ENCODE assay signal across 1 cellular context in the genomic region with DNA sequence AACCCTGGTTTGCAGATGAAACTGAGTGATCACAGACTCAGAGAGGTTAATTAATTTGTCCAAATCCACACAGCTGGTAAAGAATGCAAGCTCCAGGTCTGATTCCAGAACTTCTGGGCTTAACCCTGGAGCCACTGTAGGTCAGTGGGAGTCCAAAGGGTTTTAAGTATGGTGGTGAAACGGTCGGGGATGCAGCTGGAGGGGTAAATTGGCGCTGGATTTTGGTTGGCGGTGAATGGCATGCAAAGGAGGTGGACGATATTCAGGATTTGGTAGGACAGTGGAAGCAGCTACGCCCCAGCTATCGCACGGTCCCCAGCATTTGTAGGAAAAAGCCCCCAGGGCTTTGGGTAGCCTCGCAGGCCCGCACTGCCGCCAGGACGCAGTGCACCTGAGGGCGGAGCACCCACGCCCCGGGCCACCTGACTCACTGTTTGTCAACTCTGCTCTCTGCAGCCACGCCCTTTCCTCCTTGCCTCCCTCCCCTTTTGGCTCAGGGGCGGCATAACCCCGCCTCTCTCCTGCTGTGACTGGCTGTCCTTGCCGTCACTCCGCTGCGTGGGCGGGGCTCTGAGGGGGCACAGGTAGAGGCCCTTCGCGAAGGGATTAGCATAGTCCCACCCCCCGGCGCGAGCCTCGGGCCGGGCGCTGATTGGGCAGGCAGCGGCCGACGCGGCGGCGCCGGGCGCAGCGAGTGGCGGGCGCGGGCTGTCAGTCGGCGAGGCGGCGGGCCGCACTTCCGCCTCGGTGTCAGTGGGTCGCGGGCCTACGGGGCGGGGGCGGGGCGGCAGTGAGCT.
A peak's percentile ranks its signal among the peaks of the same experiment; 100 is the strongest.
TF ChIP-seq lines count a peak whose summit lies in the region.

A gene (plus strand): TSS at position 750 of the 797 bp plus-strand sequence. CDS start 17,664 bp downstream, outside the sequence.

TF ChIP-seq in HepG2, 621 proteins besides CTCF, POLR2A, EP300 and RAD21 (continued from another document and continues in another):
- TF ChIP-seq ZNF644 (CRISPR knock-in tag; IDR thresholded peaks at IDR 0.05; ENCODE audit: low read depth): no peak
- peak; percentile 61 for TF ChIP-seq MEIS1 (CRISPR knock-in tag; IDR thresholded peaks at IDR 0.05; ENCODE audit: borderline replicate concordance)
- 0 out of 2 replicates have a peak, but pooled peaks have one; percentile 65 for TF ChIP-seq IRX3 (CRISPR knock-in tag; IDR thresholded peaks at IDR 0.05; ENCODE audit: borderline replicate concordance, low read depth)
- no peak; the same call in 1 of the 2 replicates for TF ChIP-seq ZNF567 (CRISPR knock-in tag; IDR thresholded peaks at IDR 0.05; ENCODE audit: borderline replicate concordance)
- peak; percentile 98 for TF ChIP-seq SAP130 (CRISPR knock-in tag; IDR thresholded peaks at IDR 0.05; ENCODE audit: low read depth)
- peak; percentile 65 for TF ChIP-seq RAD51 (IDR thresholded peaks at IDR 0.05; ENCODE audit: borderline replicate concordance)
- peak; percentile 77; the same call in 1 of the 2 replicates for TF ChIP-seq CBFB (CRISPR knock-in tag; IDR thresholded peaks at IDR 0.05)
- 0 out of 2 replicates have a peak, but pooled peaks have one; percentile 43 for TF ChIP-seq RFXAP (CRISPR knock-in tag; IDR thresholded peaks at IDR 0.05; ENCODE audit: borderline replicate concordance)
- peak; percentile 94 for TF ChIP-seq ZEB1 (IDR thresholded peaks at IDR 0.05; ENCODE audit: insufficient replicate concordance, low read depth)
- TF ChIP-seq, protein P1, sequence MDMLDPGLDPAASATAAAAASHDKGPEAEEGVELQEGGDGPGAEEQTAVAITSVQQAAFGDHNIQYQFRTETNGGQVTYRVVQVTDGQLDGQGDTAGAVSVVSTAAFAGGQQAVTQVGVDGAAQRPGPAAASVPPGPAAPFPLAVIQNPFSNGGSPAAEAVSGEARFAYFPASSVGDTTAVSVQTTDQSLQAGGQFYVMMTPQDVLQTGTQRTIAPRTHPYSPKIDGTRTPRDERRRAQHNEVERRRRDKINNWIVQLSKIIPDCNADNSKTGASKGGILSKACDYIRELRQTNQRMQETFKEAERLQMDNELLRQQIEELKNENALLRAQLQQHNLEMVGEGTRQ (IDR thresholded peaks at IDR 0.05; ENCODE audit: low read depth, low read length): peak; percentile 89
- TF ChIP-seq, protein P1 (CRISPR knock-in tag; IDR thresholded peaks at IDR 0.05; ENCODE audit: borderline replicate concordance): peak; percentile 84
- TF ChIP-seq KDM6A (CRISPR knock-in tag; IDR thresholded peaks at IDR 0.05; ENCODE audit: low read depth): no peak
- TF ChIP-seq, protein P2, sequence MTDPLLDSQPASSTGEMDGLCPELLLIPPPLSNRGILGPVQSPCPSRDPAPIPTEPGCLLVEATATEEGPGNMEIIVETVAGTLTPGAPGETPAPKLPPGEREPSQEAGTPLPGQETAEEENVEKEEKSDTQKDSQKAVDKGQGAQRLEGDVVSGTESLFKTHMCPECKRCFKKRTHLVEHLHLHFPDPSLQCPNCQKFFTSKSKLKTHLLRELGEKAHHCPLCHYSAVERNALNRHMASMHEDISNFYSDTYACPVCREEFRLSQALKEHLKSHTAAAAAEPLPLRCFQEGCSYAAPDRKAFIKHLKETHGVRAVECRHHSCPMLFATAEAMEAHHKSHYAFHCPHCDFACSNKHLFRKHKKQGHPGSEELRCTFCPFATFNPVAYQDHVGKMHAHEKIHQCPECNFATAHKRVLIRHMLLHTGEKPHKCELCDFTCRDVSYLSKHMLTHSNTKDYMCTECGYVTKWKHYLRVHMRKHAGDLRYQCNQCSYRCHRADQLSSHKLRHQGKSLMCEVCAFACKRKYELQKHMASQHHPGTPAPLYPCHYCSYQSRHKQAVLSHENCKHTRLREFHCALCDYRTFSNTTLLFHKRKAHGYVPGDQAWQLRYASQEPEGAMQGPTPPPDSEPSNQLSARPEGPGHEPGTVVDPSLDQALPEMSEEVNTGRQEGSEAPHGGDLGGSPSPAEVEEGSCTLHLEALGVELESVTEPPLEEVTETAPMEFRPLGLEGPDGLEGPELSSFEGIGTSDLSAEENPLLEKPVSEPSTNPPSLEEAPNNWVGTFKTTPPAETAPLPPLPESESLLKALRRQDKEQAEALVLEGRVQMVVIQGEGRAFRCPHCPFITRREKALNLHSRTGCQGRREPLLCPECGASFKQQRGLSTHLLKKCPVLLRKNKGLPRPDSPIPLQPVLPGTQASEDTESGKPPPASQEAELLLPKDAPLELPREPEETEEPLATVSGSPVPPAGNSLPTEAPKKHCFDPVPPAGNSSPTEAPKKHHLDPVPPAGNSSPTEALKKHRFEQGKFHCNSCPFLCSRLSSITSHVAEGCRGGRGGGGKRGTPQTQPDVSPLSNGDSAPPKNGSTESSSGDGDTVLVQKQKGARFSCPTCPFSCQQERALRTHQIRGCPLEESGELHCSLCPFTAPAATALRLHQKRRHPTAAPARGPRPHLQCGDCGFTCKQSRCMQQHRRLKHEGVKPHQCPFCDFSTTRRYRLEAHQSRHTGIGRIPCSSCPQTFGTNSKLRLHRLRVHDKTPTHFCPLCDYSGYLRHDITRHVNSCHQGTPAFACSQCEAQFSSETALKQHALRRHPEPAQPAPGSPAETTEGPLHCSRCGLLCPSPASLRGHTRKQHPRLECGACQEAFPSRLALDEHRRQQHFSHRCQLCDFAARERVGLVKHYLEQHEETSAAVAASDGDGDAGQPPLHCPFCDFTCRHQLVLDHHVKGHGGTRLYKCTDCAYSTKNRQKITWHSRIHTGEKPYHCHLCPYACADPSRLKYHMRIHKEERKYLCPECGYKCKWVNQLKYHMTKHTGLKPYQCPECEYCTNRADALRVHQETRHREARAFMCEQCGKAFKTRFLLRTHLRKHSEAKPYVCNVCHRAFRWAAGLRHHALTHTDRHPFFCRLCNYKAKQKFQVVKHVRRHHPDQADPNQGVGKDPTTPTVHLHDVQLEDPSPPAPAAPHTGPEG (CRISPR knock-in tag; IDR thresholded peaks at IDR 0.05): no peak
- peak; percentile 20; the same call in 1 of the 2 replicates for TF ChIP-seq MEIS2 (CRISPR knock-in tag; IDR thresholded peaks at IDR 0.05)
- TF ChIP-seq ZNF777 (CRISPR knock-in tag; IDR thresholded peaks at IDR 0.05): peak; percentile 15; the same call in 1 of the 2 replicates
- TF ChIP-seq ZNF230 (CRISPR knock-in tag; IDR thresholded peaks at IDR 0.05): 0 out of 2 replicates have a peak, but pooled peaks have one; percentile 37
- TF ChIP-seq ZNF383 (CRISPR knock-in tag; IDR thresholded peaks at IDR 0.05; ENCODE audit: borderline replicate concordance): no peak
- TF ChIP-seq, protein P3, sequence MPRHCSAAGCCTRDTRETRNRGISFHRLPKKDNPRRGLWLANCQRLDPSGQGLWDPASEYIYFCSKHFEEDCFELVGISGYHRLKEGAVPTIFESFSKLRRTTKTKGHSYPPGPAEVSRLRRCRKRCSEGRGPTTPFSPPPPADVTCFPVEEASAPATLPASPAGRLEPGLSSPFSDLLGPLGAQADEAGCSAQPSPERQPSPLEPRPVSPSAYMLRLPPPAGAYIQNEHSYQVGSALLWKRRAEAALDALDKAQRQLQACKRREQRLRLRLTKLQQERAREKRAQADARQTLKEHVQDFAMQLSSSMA (CRISPR knock-in tag; IDR thresholded peaks at IDR 0.05): peak; percentile 30; the same call in 1 of the 2 replicates
- no peak for TF ChIP-seq SNAI1 (CRISPR knock-in tag; IDR thresholded peaks at IDR 0.05; ENCODE audit: borderline replicate concordance)
- TF ChIP-seq ZNF672 (CRISPR knock-in tag; IDR thresholded peaks at IDR 0.05): no peak
- no peak for TF ChIP-seq ZNF264 (CRISPR knock-in tag; IDR thresholded peaks at IDR 0.05)
- no peak for TF ChIP-seq ZBTB21 (CRISPR knock-in tag; IDR thresholded peaks at IDR 0.05)
- peak; percentile 93 for TF ChIP-seq HDAC1 (CRISPR knock-in tag; IDR thresholded peaks at IDR 0.05)
- TF ChIP-seq, protein P4, sequence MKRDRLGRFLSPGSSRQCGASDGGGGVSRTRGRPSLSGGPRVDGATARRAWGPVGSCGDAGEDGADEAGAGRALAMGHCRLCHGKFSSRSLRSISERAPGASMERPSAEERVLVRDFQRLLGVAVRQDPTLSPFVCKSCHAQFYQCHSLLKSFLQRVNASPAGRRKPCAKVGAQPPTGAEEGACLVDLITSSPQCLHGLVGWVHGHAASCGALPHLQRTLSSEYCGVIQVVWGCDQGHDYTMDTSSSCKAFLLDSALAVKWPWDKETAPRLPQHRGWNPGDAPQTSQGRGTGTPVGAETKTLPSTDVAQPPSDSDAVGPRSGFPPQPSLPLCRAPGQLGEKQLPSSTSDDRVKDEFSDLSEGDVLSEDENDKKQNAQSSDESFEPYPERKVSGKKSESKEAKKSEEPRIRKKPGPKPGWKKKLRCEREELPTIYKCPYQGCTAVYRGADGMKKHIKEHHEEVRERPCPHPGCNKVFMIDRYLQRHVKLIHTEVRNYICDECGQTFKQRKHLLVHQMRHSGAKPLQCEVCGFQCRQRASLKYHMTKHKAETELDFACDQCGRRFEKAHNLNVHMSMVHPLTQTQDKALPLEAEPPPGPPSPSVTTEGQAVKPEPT (CRISPR knock-in tag; IDR thresholded peaks at IDR 0.05; ENCODE audit: low read depth): peak; percentile 76; the same call in 1 of the 2 replicates
- TF ChIP-seq GABPB1 (CRISPR knock-in tag; IDR thresholded peaks at IDR 0.05): peak; percentile 90
- TF ChIP-seq PTBP1 (IDR thresholded peaks at IDR 0.05; ENCODE audit: low read depth, low read length, poor library complexity, severe bottlenecking): peak; percentile 28
- TF ChIP-seq ZMYM3 (CRISPR knock-in tag; IDR thresholded peaks at IDR 0.05): peak; percentile 88
- no peak for TF ChIP-seq IKZF4 (CRISPR knock-in tag; IDR thresholded peaks at IDR 0.05; ENCODE audit: borderline replicate concordance, low read depth, not compliant biosample characterization)
- TF ChIP-seq HIVEP1 (CRISPR knock-in tag; IDR thresholded peaks at IDR 0.05): peak; percentile 40; the same call in 1 of the 2 replicates
- TF ChIP-seq, protein P5, sequence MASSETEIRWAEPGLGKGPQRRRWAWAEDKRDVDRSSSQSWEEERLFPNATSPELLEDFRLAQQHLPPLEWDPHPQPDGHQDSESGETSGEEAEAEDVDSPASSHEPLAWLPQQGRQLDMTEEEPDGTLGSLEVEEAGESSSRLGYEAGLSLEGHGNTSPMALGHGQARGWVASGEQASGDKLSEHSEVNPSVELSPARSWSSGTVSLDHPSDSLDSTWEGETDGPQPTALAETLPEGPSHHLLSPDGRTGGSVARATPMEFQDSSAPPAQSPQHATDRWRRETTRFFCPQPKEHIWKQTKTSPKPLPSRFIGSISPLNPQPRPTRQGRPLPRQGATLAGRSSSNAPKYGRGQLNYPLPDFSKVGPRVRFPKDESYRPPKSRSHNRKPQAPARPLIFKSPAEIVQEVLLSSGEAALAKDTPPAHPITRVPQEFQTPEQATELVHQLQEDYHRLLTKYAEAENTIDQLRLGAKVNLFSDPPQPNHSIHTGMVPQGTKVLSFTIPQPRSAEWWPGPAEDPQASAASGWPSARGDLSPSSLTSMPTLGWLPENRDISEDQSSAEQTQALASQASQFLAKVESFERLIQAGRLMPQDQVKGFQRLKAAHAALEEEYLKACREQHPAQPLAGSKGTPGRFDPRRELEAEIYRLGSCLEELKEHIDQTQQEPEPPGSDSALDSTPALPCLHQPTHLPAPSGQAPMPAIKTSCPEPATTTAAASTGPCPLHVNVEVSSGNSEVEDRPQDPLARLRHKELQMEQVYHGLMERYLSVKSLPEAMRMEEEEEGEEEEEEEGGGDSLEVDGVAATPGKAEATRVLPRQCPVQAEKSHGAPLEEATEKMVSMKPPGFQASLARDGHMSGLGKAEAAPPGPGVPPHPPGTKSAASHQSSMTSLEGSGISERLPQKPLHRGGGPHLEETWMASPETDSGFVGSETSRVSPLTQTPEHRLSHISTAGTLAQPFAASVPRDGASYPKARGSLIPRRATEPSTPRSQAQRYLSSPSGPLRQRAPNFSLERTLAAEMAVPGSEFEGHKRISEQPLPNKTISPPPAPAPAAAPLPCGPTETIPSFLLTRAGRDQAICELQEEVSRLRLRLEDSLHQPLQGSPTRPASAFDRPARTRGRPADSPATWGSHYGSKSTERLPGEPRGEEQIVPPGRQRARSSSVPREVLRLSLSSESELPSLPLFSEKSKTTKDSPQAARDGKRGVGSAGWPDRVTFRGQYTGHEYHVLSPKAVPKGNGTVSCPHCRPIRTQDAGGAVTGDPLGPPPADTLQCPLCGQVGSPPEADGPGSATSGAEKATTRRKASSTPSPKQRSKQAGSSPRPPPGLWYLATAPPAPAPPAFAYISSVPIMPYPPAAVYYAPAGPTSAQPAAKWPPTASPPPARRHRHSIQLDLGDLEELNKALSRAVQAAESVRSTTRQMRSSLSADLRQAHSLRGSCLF (CRISPR knock-in tag; IDR thresholded peaks at IDR 0.05; ENCODE audit: borderline replicate concordance): 0 out of 2 replicates have a peak, but pooled peaks have one; percentile 52
- no peak; the same call in 1 of the 2 replicates for TF ChIP-seq RCOR2 (CRISPR knock-in tag; IDR thresholded peaks at IDR 0.05)
- TF ChIP-seq ZBTB3 (CRISPR knock-in tag; IDR thresholded peaks at IDR 0.05; ENCODE audit: borderline replicate concordance, low read depth): peak; percentile 34; the same call in 1 of the 2 replicates
- TF ChIP-seq, protein P6, sequence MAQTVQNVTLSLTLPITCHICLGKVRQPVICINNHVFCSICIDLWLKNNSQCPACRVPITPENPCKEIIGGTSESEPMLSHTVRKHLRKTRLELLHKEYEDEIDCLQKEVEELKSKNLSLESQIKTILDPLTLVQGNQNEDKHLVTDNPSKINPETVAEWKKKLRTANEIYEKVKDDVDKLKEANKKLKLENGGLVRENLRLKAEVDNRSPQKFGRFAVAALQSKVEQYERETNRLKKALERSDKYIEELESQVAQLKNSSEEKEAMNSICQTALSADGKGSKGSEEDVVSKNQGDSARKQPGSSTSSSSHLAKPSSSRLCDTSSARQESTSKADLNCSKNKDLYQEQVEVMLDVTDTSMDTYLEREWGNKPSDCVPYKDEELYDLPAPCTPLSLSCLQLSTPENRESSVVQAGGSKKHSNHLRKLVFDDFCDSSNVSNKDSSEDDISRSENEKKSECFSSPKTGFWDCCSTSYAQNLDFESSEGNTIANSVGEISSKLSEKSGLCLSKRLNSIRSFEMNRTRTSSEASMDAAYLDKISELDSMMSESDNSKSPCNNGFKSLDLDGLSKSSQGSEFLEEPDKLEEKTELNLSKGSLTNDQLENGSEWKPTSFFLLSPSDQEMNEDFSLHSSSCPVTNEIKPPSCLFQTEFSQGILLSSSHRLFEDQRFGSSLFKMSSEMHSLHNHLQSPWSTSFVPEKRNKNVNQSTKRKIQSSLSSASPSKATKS (CRISPR knock-in tag; IDR thresholded peaks at IDR 0.05): no peak
